ENCODE assay signal across 9 cellular contexts in genomic region chr12:56084958-56085543, GRCh38. TPM values are rescaled to one million over a fixed set of nuclear protein-coding genes. Genes with fewer than 3 reads are reported as not detected.
DNase-seq lines count a peak whose midpoint lies in the region; TF ChIP-seq lines count a peak whose summit lies in the region.
"Had no signal": no experiment of that assay in that cellular context is flagged by ENCODE, and none has a peak within 500 bp of the region (broad histone marks: within the 10 kb centered on the region; RNA-seq: fewer than 3 reads in every experiment).

No MANE protein-coding gene starts in this region.

- H3K9me3 ChIP-seq in MG63 = no peaks in the 10 kb centered on the region

- TF ChIP-seq CTCF in astrocyte of the spinal cord (IDR thresholded peaks at IDR 0.05; ENCODE audit: low read depth, low read length) (peak; percentile 53), nephron progenitor cell (IDR thresholded peaks at IDR 0.05) (no peak)

- no peak overlapping the region for H3K4me3 Mint-ChIP-seq in nephron progenitor cell
- H3K4me3 Mint-ChIP-seq: B cell had no signal

- DNase-seq in NCI-H345 (lab: John Stamatoyannopoulos, UW) (peak; percentile 14), NCI-H345 treated with DMSO at 0.1 percent for 48 hours (lab: John Stamatoyannopoulos, UW; ENCODE audit: unreplicated experiment) (no peak), MG63 (peak; percentile 20), astrocyte of the spinal cord (ENCODE audit: low read depth, low spot score) (no peak), nephron progenitor cell (peak; percentile 24), NCI-H2227 (lab: John Stamatoyannopoulos, UW; ENCODE audit: unreplicated experiment) (no peak), NCI-H1436 treated with DMSO at 0.1 percent for 48 hours (lab: John Stamatoyannopoulos, UW) (no peak), SW480 (ENCODE audit: low spot score) (no peak)

- H3K27me3 Mint-ChIP-seq in nephron progenitor cell (ENCODE audit: low read depth, poor library complexity) = peaks cover 25% of the 10 kb centered on the region

- H3K27ac Mint-ChIP-seq in nephron progenitor cell = no peak overlapping the region
- H3K27ac Mint-ChIP-seq: B cell had no signal

- no peaks in the 10 kb centered on the region for H3K36me3 Mint-ChIP-seq in nephron progenitor cell (ENCODE audit: low read depth)

- no peaks in the 10 kb centered on the region for H3K9me3 Mint-ChIP-seq in nephron progenitor cell

- no peaks in the 10 kb centered on the region for H3K36me3 ChIP-seq in MG63

- H3K4me1 Mint-ChIP-seq in nephron progenitor cell = peaks cover 25% of the 10 kb centered on the region

- no peak overlapping the region for H3K4me3 ChIP-seq in MG63
- H3K4me3 ChIP-seq in astrocyte of the spinal cord (ENCODE audit: low read depth, low read length) = no peak overlapping the region

- in situ Hi-C loops in astrocyte of the spinal cord (cut with HindIII; ENCODE audit: low sequenced_read_pairs) = no loop called here

- no peaks in the 10 kb centered on the region for H3K27me3 ChIP-seq in MG63

RNA-seq across cellular contexts. Expression of gene ERBB3, which starts 5.1 kb away (rescaled TPM):
- total RNA-seq in MG63 (2014; rRNA removed; shearing (Covaris generic); ENCODE audit: low replicate concordance) = 0.56 TPM in 1 of 2 replicates, not detected in the other
- total RNA-seq: B cell had no signal

RNA-seq across cellular contexts. Expression of gene PA2G4, which starts 19.3 kb away (rescaled TPM):
- total RNA-seq in MG63 (2014; rRNA removed; shearing (Covaris generic); ENCODE audit: low replicate concordance) = 329 and 467 TPM in 2 replicates

RNA-seq across cellular contexts. Expression of gene RPL41, which starts 31.4 kb away (rescaled TPM):
- total RNA-seq in MG63 (2014; rRNA removed; shearing (Covaris generic); ENCODE audit: low replicate concordance) = 1,876 and 4,191 TPM in 2 replicates

RNA-seq across cellular contexts. Expression of gene ZC3H10, which starts 33.0 kb away (rescaled TPM):
- total RNA-seq in MG63 (2014; rRNA removed; shearing (Covaris generic); ENCODE audit: low replicate concordance) = 3.5 and 5.3 TPM in 2 replicates

RNA-seq across cellular contexts. Expression of gene ESYT1, which starts 43.0 kb away (rescaled TPM):
- total RNA-seq in MG63 (2014; rRNA removed; shearing (Covaris generic); ENCODE audit: low replicate concordance) = 84.9 and 145 TPM in 2 replicates

Comparison
In these comparisons a context has a peak if more than half of its experiments do, and no peak if none do; other contexts are left out.
1. DNase-seq: peak in NCI-H345 (single experiment), MG63 (single experiment) and nephron progenitor cell (single experiment); none in NCI-H345 treated with DMSO at 0.1 percent for 48 hours (single experiment), astrocyte of the spinal cord (single experiment), NCI-H2227 (single experiment), NCI-H1436 treated with DMSO at 0.1 percent for 48 hours (single experiment) and SW480 (single experiment).